8 cellular contexts compared by ENCODE assay signal in genomic region chr20:10553326-10553984, GRCh38.
DNase-seq lines count a peak whose midpoint lies in the region; ATAC-seq and TF ChIP-seq lines count a peak whose summit lies in the region.

No MANE protein-coding gene starts in this region.

- POLR2A ChIA-PET in CD8-positive, alpha-beta memory T cell (lab: Charles Lee), result no interaction called here

- CTCF ChIA-PET in CD8-positive, alpha-beta memory T cell (lab: Charles Lee), result interaction anchor here (0.6 kb wide), 1 partner anchor 17 kb away, joined by 3 read pairs; no protein-coding TSS in a partner anchor

- H3K4me1 ChIP-seq in CD8-positive, alpha-beta memory T cell (ENCODE audit: insufficient read depth, low read length), result peaks cover 10% of the 10 kb centered on the region

- peak; percentile 17 for DNase-seq in DMS114 treated with DMSO at 0.1 percent for 48 hours (lab: John Stamatoyannopoulos, UW; ENCODE audit: unreplicated experiment)
- DNase-seq in LoVo (ENCODE audit: low spot score), result peak; percentile 69
- peak; percentile 59 for DNase-seq in SHP77 treated with DMSO at 0.1 percent for 48 hours (lab: John Stamatoyannopoulos, UW)
- peak; percentile 87 to 90 for DNase-seq in cardiac fibroblast (ENCODE audit: low read depth in 2 of 2)
- peak; percentile 89 for DNase-seq in left kidney (ENCODE audit: low read depth, low spot score)
- DNase-seq in stimulated activated CD8-positive, alpha-beta memory T cell treated with anti-CD3 and anti-CD28 coated beads, Interleukin-2, amount 100 ng/mL, for 48 hours (ENCODE audit: low read depth in 2 of 2), result peak; percentile 32 to 37
- no peak for DNase-seq in CD8-positive, alpha-beta memory T cell

- peak overlapping the region in 1 of 8 donors; percentile 18 for H3K27ac Mint-ChIP-seq in CD8-positive, alpha-beta memory T cell

- no peaks in the 10 kb centered on the region for H3K27me3 Mint-ChIP-seq in CD8-positive, alpha-beta memory T cell

- no peaks in the 10 kb centered on the region for H3K9me3 ChIP-seq in CD8-positive, alpha-beta memory T cell (ENCODE audit: low read length)

- TF ChIP-seq CTCF in cardiac fibroblast (IDR thresholded peaks at IDR 0.05; ENCODE audit: low read depth, low read length), result peak; percentile 83

- H3K27ac ChIP-seq in CD8-positive, alpha-beta memory T cell (ENCODE audit: low read depth, low read length), result no peak overlapping the region

- peaks cover 24 to 33% (median 31%) of the 10 kb centered on the region in 3 donors for H3K4me1 Mint-ChIP-seq in CD8-positive, alpha-beta memory T cell

- H3K4me3 ChIP-seq in cardiac fibroblast (replicated peaks in 1 of 2; ENCODE audit: low read depth in 2 of 2, low read length in 2 of 2), result no peak overlapping the region
- no peak overlapping the region for H3K4me3 ChIP-seq in CD8-positive, alpha-beta memory T cell (ENCODE audit: low read length)

- no peaks in the 10 kb centered on the region for H3K9me3 Mint-ChIP-seq in CD8-positive, alpha-beta memory T cell

- no peaks in the 10 kb centered on the region for H3K27me3 ChIP-seq in CD8-positive, alpha-beta memory T cell (ENCODE audit: insufficient read depth, low read length, poor library complexity, severe bottlenecking)

- peak; percentile 44 for ATAC-seq in GM21390 (IDR thresholded peaks at IDR 0.05; ENCODE audit: unreplicated experiment)

- no peak overlapping the region for H3K4me3 Mint-ChIP-seq in CD8-positive, alpha-beta memory T cell

- peaks cover 0 to 9% (median 2%) of the 10 kb centered on the region in 3 donors for H3K36me3 Mint-ChIP-seq in CD8-positive, alpha-beta memory T cell

- H3K36me3 ChIP-seq in CD8-positive, alpha-beta memory T cell (ENCODE audit: insufficient read depth, low read length), result no peaks in the 10 kb centered on the region

Comparison
In these comparisons a context has a peak if more than half of its experiments do, and no peak if none do; other contexts are left out.
1. DNase-seq: peak in DMS114 treated with DMSO at 0.1 percent for 48 hours (single experiment), LoVo (single experiment), SHP77 treated with DMSO at 0.1 percent for 48 hours (single experiment), cardiac fibroblast (2 of 2), left kidney (single experiment) and stimulated activated CD8-positive, alpha-beta memory T cell treated with anti-CD3 and anti-CD28 coated beads, Interleukin-2, amount 100 ng/mL, for 48 hours (2 of 2); none in CD8-positive, alpha-beta memory T cell (0 of 5).